ENCODE assay signal across 10 cellular contexts in genomic region chrX:102840871-102841705, GRCh38.
DNase-seq lines count a peak whose midpoint lies in the region; ATAC-seq, FAIRE-seq and TF ChIP-seq lines count a peak whose summit lies in the region.
"Had no signal": no experiment of that assay in that cellular context is flagged by ENCODE, and none has a peak within 500 bp of the region (broad histone marks: within the 10 kb centered on the region; RNA-seq: fewer than 3 reads in every experiment).

No MANE protein-coding gene starts in this region.

- no peak for ATAC-seq in HepG2
- ATAC-seq in right lobe of liver = no peak
- no peak for ATAC-seq in HG03521 (IDR thresholded peaks at IDR 0.05; ENCODE audit: unreplicated experiment)

- 100% methylated on average over 5 of the region's 6 CpGs for WGBS in HepG2 (ENCODE audit: low lambda C conversion rate)
- 63% methylated on average over 6 of the region's 6 CpGs for WGBS in right lobe of liver (ENCODE audit: insufficient coverage, low coverage, low lambda C conversion rate, missing lambda C conversion rate)

- H3K4me1 ChIP-seq in HepG2 (ENCODE audit: insufficient read depth, low read length) (no peaks in the 10 kb centered on the region), right lobe of liver (no peaks in the 10 kb centered on the region)

- BruUV-seq in HepG2 (replicated peaks; lab: Mats Ljungman, UMichigan) = no TSS peak

- intact Hi-C loops in HepG2 (cut with micrococcal nuclease; ENCODE audit: unreplicated experiment) (no loop called here), right lobe of liver (cut with DNase I) (no loop called here), posterior cingulate gyrus (cut with DNase I) (no loop called here)

- H4K20me1 ChIP-seq in HepG2 (ENCODE audit: insufficient read depth, low read length) = no peaks in the 10 kb centered on the region

- no peak for TF ChIP-seq RAD21 in HepG2 (CRISPR knock-in tag; IDR thresholded peaks at IDR 0.05)

- H3K9me3 ChIP-seq in HepG2 (ENCODE audit: low read length) (no peaks in the 10 kb centered on the region), right lobe of liver (no peaks in the 10 kb centered on the region)

- H3K36me3 ChIP-seq in HepG2 (replicated peaks in 1 of 2; ENCODE audit: control insufficient read depth in 1 of 2, insufficient read depth in 2 of 2, low read length in 2 of 2) = peaks cover 0 to 9% of the 10 kb centered on the region in 2 experiments; a peak in 1 of 5 replicates
- no peaks in the 10 kb centered on the region for H3K36me3 ChIP-seq in right lobe of liver

- POLR2A ChIA-PET in HepG2 (lab: Yijun Ruan, JAX) = no interaction called here

- H3K79me2 ChIP-seq in HepG2 (ENCODE audit: insufficient read depth, low read length) = no peaks in the 10 kb centered on the region

- FAIRE-seq in HepG2 (lab: Jason Lieb, UNC) = no peak
- FAIRE-seq in urothelium cell line (lab: Jason Lieb, UNC) = no peak
- FAIRE-seq: HTR-8/SVneo had no signal

- H3K27ac ChIP-seq in HepG2 (ENCODE audit: extremely low read length, insufficient read depth, low read length) = no peak overlapping the region
- H3K27ac ChIP-seq in right lobe of liver = no peak overlapping the region

- TF ChIP-seq CTCF in HepG2 (CRISPR knock-in tag; IDR thresholded peaks at IDR 0.05) = 0 out of 2 replicates have a peak, but pooled peaks have one; percentile 3
- TF ChIP-seq CTCF in right lobe of liver (IDR thresholded peaks at IDR 0.05) = peak in 1 of 4 donors; percentile 5

- H3K4me3 ChIP-seq in HepG2 (replicated peaks in 1 of 3; ENCODE audit: insufficient read depth in 1 of 3, low read depth in 2 of 3, low read length in 3 of 3) = no peak overlapping the region
- no peak overlapping the region for H3K4me3 ChIP-seq in right lobe of liver

- H3K4me2 ChIP-seq in HepG2 (ENCODE audit: low read depth, low read length) = no peak overlapping the region

- no peak overlapping the region for H2AFZ ChIP-seq in HepG2 (ENCODE audit: low read length)

- in situ Hi-C loops in HepG2 (cut with HindIII; ENCODE audit: extremely low pct_ligation_motif_present, low pct_unique_long_range_greater_than_20kb) = no loop called here

- no peak for TF ChIP-seq EP300 in HepG2 (IDR thresholded peaks at IDR 0.05; ENCODE audit: low read depth in 2 of 2, low read length in 2 of 2)
- no peak for TF ChIP-seq EP300 in HepG2 (CRISPR knock-in tag; IDR thresholded peaks at IDR 0.05; ENCODE audit: borderline replicate concordance)

- TF ChIP-seq POLR2A in HepG2 (IDR thresholded peaks at IDR 0.05; ENCODE audit: insufficient read depth in 1 of 2, low read depth in 2 of 2, low read length in 2 of 2) (no peak), right lobe of liver (IDR thresholded peaks at IDR 0.05) (no peak), erythroblast (IDR thresholded peaks at IDR 0.05; ENCODE audit: low read length) (no peak)

- CTCF ChIA-PET in HepG2 (lab: Yijun Ruan, JAX; ENCODE audit: low intra/inter-chr PET ratio, low total read pairs) = no interaction called here

- H3K27me3 ChIP-seq in HepG2 (ENCODE audit: control insufficient read depth in 1 of 2, insufficient read depth in 2 of 2, low read length in 2 of 2) (no peaks in the 10 kb centered on the region), right lobe of liver (no peaks in the 10 kb centered on the region)

- DNase-seq in HepG2 (ENCODE audit: low spot score) (no peak), right lobe of liver (no peak), NCI-H69 (lab: John Stamatoyannopoulos, UW) (peak; percentile 10), erythroblast (lab: John Stamatoyannopoulos, UW) (peak; percentile 56 to 58), urothelium cell line (ENCODE audit: low spot score) (peak; percentile 10), NCI-H1105 treated with DMSO at 0.1 percent for 48 hours (lab: John Stamatoyannopoulos, UW) (no peak), posterior cingulate gyrus (no peak)
- DNase-seq: C1 segment of cervical spinal cord had no signal

- H3K9ac ChIP-seq in HepG2 (ENCODE audit: insufficient read depth, low read depth, low read length) = no peak overlapping the region

TF ChIP-seq in HepG2, 621 proteins besides CTCF, POLR2A, EP300 and RAD21 (continues in another document):
- TF ChIP-seq RFX5 (IDR thresholded peaks at IDR 0.05; ENCODE audit: low read depth, low read length) (no peak), IKZF5 (CRISPR knock-in tag; IDR thresholded peaks at IDR 0.05) (no peak), ZNF646 (CRISPR knock-in tag; IDR thresholded peaks at IDR 0.05) (no peak), TFDP2 (CRISPR knock-in tag; IDR thresholded peaks at IDR 0.05) (no peak), SOX13 (IDR thresholded peaks at IDR 0.05) (no peak), SOX13 (CRISPR knock-in tag; conservative IDR thresholded peaks at IDR 0.05 in 1 of 2, IDR thresholded peaks at IDR 0.05 in 1 of 2) (no peak), ZSCAN12 (CRISPR knock-in tag; IDR thresholded peaks at IDR 0.05) (no peak), BHLHE40 (IDR thresholded peaks at IDR 0.05; ENCODE audit: low read length) (no peak)

Comparison
In these comparisons a context has a peak if more than half of its experiments do, and no peak if none do; other contexts are left out.
1. DNase-seq: peak in NCI-H69 (single experiment), erythroblast (2 of 2) and urothelium cell line (single experiment); none in HepG2 (single experiment), right lobe of liver (0 of 3), NCI-H1105 treated with DMSO at 0.1 percent for 48 hours (single experiment) and posterior cingulate gyrus (0 of 10).